Comparison of ENCODE assay signal across 8 cellular contexts in the genomic region with DNA sequence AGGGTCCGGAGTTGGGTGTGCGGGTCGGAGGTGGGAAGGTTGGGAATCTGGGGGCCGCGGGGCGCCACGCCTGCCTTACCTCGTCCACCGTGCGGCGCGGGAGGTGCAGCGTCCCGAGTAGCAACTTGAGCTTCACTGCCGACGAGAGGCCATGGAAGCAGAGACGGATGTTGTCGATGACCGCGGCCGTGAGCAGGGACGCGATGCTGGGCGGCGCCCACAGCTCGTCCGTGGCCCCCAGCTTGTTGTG. TPM values are rescaled to one million over a fixed set of nuclear protein-coding genes. Genes with fewer than 3 reads are reported as not detected.
A peak's percentile ranks its signal among the peaks of the same experiment; 100 is the strongest.
DNase-seq lines count a peak whose midpoint lies in the region; ATAC-seq and TF ChIP-seq lines count a peak whose summit lies in the region.

No MANE protein-coding gene starts in this region.

- H3K4me2 ChIP-seq in OCI-LY7 (ENCODE audit: low read length): peak overlapping the region; percentile 79; the same call in 1 of the 2 replicates
- peak overlapping the region; percentile 91 for H3K4me2 ChIP-seq in neural progenitor cell

- peaks cover 9% of the 10 kb centered on the region for H3K27me3 Mint-ChIP-seq in CD4-positive, CD25-positive, alpha-beta regulatory T cell
- peaks cover 8% of the 10 kb centered on the region for H3K27me3 Mint-ChIP-seq in neural progenitor cell (ENCODE audit: insufficient read depth, low read depth)

- H3K9me2 ChIP-seq in OCI-LY7 (ENCODE audit: insufficient read depth, low read length): no peaks in the 10 kb centered on the region

- CTCF ChIA-PET in OCI-LY7 (lab: Charles Lee; ENCODE audit: unreplicated experiment): no interaction called here

- H2AFZ ChIP-seq in OCI-LY7 (ENCODE audit: low read length) (peak overlapping the region; percentile 75), neural progenitor cell (replicated peaks) (peak overlapping the region; percentile 99)

- BruUV-seq in OCI-LY7 (replicated peaks; lab: Mats Ljungman, UMichigan): no TSS peak

- peak overlapping the region; percentile 97 for H3K27ac ChIP-seq in CD4-positive, CD25-positive, alpha-beta regulatory T cell (ENCODE audit: insufficient read depth, low read length, poor library complexity, severe bottlenecking)
- peak overlapping the region; percentile 76 for H3K27ac ChIP-seq in OCI-LY7 (ENCODE audit: low read depth, low read length, poor library complexity, severe bottlenecking)
- H3K27ac ChIP-seq in neural progenitor cell: peak overlapping the region; percentile 99

- no peaks in the 10 kb centered on the region for H3K27me3 ChIP-seq in CD4-positive, CD25-positive, alpha-beta regulatory T cell (ENCODE audit: control insufficient read depth, insufficient read depth, low read length)
- H3K27me3 ChIP-seq in neural progenitor cell: peaks cover 22% of the 10 kb centered on the region

- H3F3A ChIP-seq in neural progenitor cell (ENCODE audit: low read depth): peaks cover 20% of the 10 kb centered on the region

- POLR2A ChIA-PET in OCI-LY7 (lab: Charles Lee): interaction anchor here (0.6 to 1.5 kb wide), 5 partner anchors 8 to 559 kb away, joined by 3 to 8 read pairs (median 5); no protein-coding TSS in a partner anchor

- no peak for ATAC-seq in CD4-positive, CD25-positive, alpha-beta regulatory T cell (ENCODE audit: low read depth in 2 of 2)
- ATAC-seq in GM21528 (IDR thresholded peaks at IDR 0.05; ENCODE audit: low FRiP score, unreplicated experiment) (no peak), GM18502 (IDR thresholded peaks at IDR 0.05; ENCODE audit: poor library complexity, unreplicated experiment) (no peak)

- H4K20me1 ChIP-seq in OCI-LY7 (ENCODE audit: insufficient read depth, low read length): peaks cover 6% of the 10 kb centered on the region; the same call in 1 of the 2 replicates
- H4K20me1 ChIP-seq in neural progenitor cell (ENCODE audit: low read depth): peaks cover 34% of the 10 kb centered on the region

- peaks cover 23% of the 10 kb centered on the region for H3K4me1 ChIP-seq in CD4-positive, CD25-positive, alpha-beta regulatory T cell (ENCODE audit: control insufficient read depth, insufficient read depth, low read length, poor library complexity, severe bottlenecking)
- H3K4me1 ChIP-seq in OCI-LY7 (ENCODE audit: insufficient read depth, low read length, poor library complexity, severe bottlenecking) (peaks cover 23% of the 10 kb centered on the region), neural progenitor cell (no peaks in the 10 kb centered on the region)

- peak overlapping the region; percentile 94 to 99 (median 97) for H3K4me3 Mint-ChIP-seq in CD4-positive, CD25-positive, alpha-beta regulatory T cell
- peak overlapping the region; percentile 98 for H3K4me3 Mint-ChIP-seq in neural progenitor cell

- in situ Hi-C loops in G401 (cut with HindIII; ENCODE audit: low sequenced_read_pairs): no loop called here

- H3K4me1 Mint-ChIP-seq in CD4-positive, CD25-positive, alpha-beta regulatory T cell: peaks cover 20 to 39% (median 29%) of the 10 kb centered on the region in 4 donors
- H3K4me1 Mint-ChIP-seq in neural progenitor cell: peaks cover 17% of the 10 kb centered on the region

- H3K4me3 ChIP-seq in CD4-positive, CD25-positive, alpha-beta regulatory T cell (ENCODE audit: low read depth, low read length): peak overlapping the region; percentile 57
- H3K4me3 ChIP-seq in OCI-LY7 (ENCODE audit: low read depth, low read length, poor library complexity, severe bottlenecking) (peak overlapping the region; percentile 97), epithelial cell of esophagus (ENCODE audit: low read length) (peak overlapping the region; percentile 91), neural progenitor cell (peak overlapping the region; percentile 87)

- TF ChIP-seq CTCF in OCI-LY7 (conservative IDR thresholded peaks at IDR 0.05; ENCODE audit: low read length) (no peak), epithelial cell of esophagus (IDR thresholded peaks at IDR 0.05; ENCODE audit: insufficient read depth, low read depth, low read length, missing control alignments) (no peak), neural progenitor cell (IDR thresholded peaks at IDR 0.05) (no peak)

- intact Hi-C loops in OCI-LY7 (cut with micrococcal nuclease; ENCODE audit: unreplicated experiment): loop anchor here (5.0 kb wide), 1 partner anchor 234 kb away; the partner anchor contains the start of genes HAUS3 and POLN

- DNase-seq in CD4-positive, CD25-positive, alpha-beta regulatory T cell: no peak
- DNase-seq in OCI-LY7 (ENCODE audit: low spot score) (no peak), epithelial cell of esophagus (ENCODE audit: low read depth) (no peak), neural progenitor cell (ENCODE audit: low spot score) (no peak), NAMALWA (ENCODE audit: low spot score) (no peak), G401 (ENCODE audit: low spot score) (no peak)

- peak overlapping the region; percentile 93 to 96 (median 95) for H3K27ac Mint-ChIP-seq in CD4-positive, CD25-positive, alpha-beta regulatory T cell
- peak overlapping the region; percentile 53 for H3K27ac Mint-ChIP-seq in neural progenitor cell

- no peaks in the 10 kb centered on the region for H3K9me3 ChIP-seq in CD4-positive, CD25-positive, alpha-beta regulatory T cell (ENCODE audit: control insufficient read depth in 2 of 2, low read length in 2 of 2)
- no peaks in the 10 kb centered on the region for H3K9me3 ChIP-seq in OCI-LY7 (ENCODE audit: low read length)
- H3K9me3 ChIP-seq in neural progenitor cell (ENCODE audit: low read depth): no peaks in the 10 kb centered on the region

- peaks cover 5% of the 10 kb centered on the region for H3K36me3 Mint-ChIP-seq in CD4-positive, CD25-positive, alpha-beta regulatory T cell
- H3K36me3 Mint-ChIP-seq in neural progenitor cell: peaks cover 20% of the 10 kb centered on the region

- peaks cover 9% of the 10 kb centered on the region for H3K36me3 ChIP-seq in CD4-positive, CD25-positive, alpha-beta regulatory T cell (ENCODE audit: control insufficient read depth, insufficient read depth, low read length)
- H3K36me3 ChIP-seq in OCI-LY7 (ENCODE audit: insufficient read depth, low read length): peaks cover 36% of the 10 kb centered on the region
- H3K36me3 ChIP-seq in neural progenitor cell: no peaks in the 10 kb centered on the region

- H3K79me2 ChIP-seq in OCI-LY7 (ENCODE audit: insufficient read depth, low read depth, low read length) (peaks cover 47% of the 10 kb centered on the region), neural progenitor cell (ENCODE audit: low read depth) (peaks cover 52% of the 10 kb centered on the region)

- peak overlapping the region; percentile 95 for H3K9ac ChIP-seq in neural progenitor cell

- peaks cover 0 to 2% (median 0%) of the 10 kb centered on the region in 7 donors for H3K9me3 Mint-ChIP-seq in CD4-positive, CD25-positive, alpha-beta regulatory T cell
- peaks cover 2% of the 10 kb centered on the region for H3K9me3 Mint-ChIP-seq in neural progenitor cell

RNA-seq across cellular contexts. Expression of gene NELFA, which starts 0.2 kb away (rescaled TPM):
- total RNA-seq in CD4-positive, CD25-positive, alpha-beta regulatory T cell: 50.7 TPM
- polyA plus RNA-seq in CD4-positive, CD25-positive, alpha-beta regulatory T cell: 10 to 100 TPM; 20.2 to 30.5 (median 26.9) TPM
- total RNA-seq in OCI-LY7 (2014; rRNA removed; shearing (Covaris generic)): 43.5 and 45.5 TPM in 2 replicates
- total RNA-seq in OCI-LY7 (2022): 45.7 and 53.4 TPM in 2 replicates
- 18.0 and 50.3 TPM in 2 replicates for total RNA-seq in neural progenitor cell (ENCODE audit: low replicate concordance)
- total RNA-seq in G401 (2014; rRNA removed; shearing (Covaris generic)): 32.5 and 38.1 TPM in 2 replicates

RNA-seq across cellular contexts. Expression of gene NAT8L, which starts 50.5 kb away (rescaled TPM):
- 0.15 TPM for total RNA-seq in CD4-positive, CD25-positive, alpha-beta regulatory T cell
- polyA plus RNA-seq in CD4-positive, CD25-positive, alpha-beta regulatory T cell: under 1 TPM in 1 of 4 donors, not detected in 3; 0.02 TPM
- 0.03 TPM in 1 of 2 replicates, not detected in the other for total RNA-seq in OCI-LY7 (2014; rRNA removed; shearing (Covaris generic))
- not detected in 2 replicates for total RNA-seq in OCI-LY7 (2022)
- total RNA-seq in neural progenitor cell (ENCODE audit: low replicate concordance): 0.62 and 3.4 TPM in 2 replicates
- 9.5 and 11.4 TPM in 2 replicates for total RNA-seq in G401 (2014; rRNA removed; shearing (Covaris generic))
